ENCODE assay signal across 8 cellular contexts in genomic region chr6:43774776-43775583, GRCh38. TPM values are rescaled to one million over a fixed set of nuclear protein-coding genes. Genes with fewer than 3 reads are reported as not detected.
DNase-seq lines count a peak whose midpoint lies in the region; ATAC-seq and TF ChIP-seq lines count a peak whose summit lies in the region.

No MANE protein-coding gene starts in this region.

- peaks cover 29% of the 10 kb centered on the region for H3K4me1 Mint-ChIP-seq in endodermal cell

- peak; percentile 70 for TF ChIP-seq CTCF in GM10248 (IDR thresholded peaks at IDR 0.05; ENCODE audit: control extremely low read depth, extremely low read depth, low read depth, missing control alignments)
- TF ChIP-seq CTCF in endodermal cell (conservative IDR thresholded peaks at IDR 0.05) = peak; percentile 91
- peak; percentile 91 for TF ChIP-seq CTCF in mucosa of descending colon (IDR thresholded peaks at IDR 0.05)

- CTCF ChIA-PET in GM10248 (lab: Yijun Ruan, JAX) = interaction anchor here (0.7 to 7.1 kb wide), 41 partner anchors 8 to 314 kb away, joined by 3 to 121 read pairs (median 7); no protein-coding TSS in a partner anchor

- H3K4me3 ChIP-seq in endodermal cell (ENCODE audit: low read length) (peak overlapping the region; percentile 96), mucosa of descending colon (no peak overlapping the region)

- peaks cover 52% of the 10 kb centered on the region for H3K36me3 Mint-ChIP-seq in endodermal cell (ENCODE audit: low read depth)

- intact Hi-C loops in mucosa of descending colon (cut with DNase I, micrococcal nuclease) = loop anchor here in 1 of 2 donors (10.0 kb wide), 1 partner anchor 50 kb away; no protein-coding TSS in a partner anchor

- H3K27me3 Mint-ChIP-seq in endodermal cell (ENCODE audit: insufficient read depth) = no peaks in the 10 kb centered on the region

- WGBS in endodermal cell (ENCODE audit: insufficient coverage in 1 of 2, insufficient read length in 1 of 2), 2 experiments = 43 to 55% methylated on average over 8 to 17 of the region's 17 CpGs

- H3K9ac ChIP-seq in endodermal cell (ENCODE audit: extremely low read depth, low read length, poor library complexity, severe bottlenecking) = peak overlapping the region; percentile 21

- H3K36me3 ChIP-seq in endodermal cell (ENCODE audit: control insufficient read depth, insufficient read depth, low read length) (peaks cover 71% of the 10 kb centered on the region), mucosa of descending colon (ENCODE audit: low read depth) (peaks cover 4% of the 10 kb centered on the region)

- H3K9me3 Mint-ChIP-seq in endodermal cell = no peaks in the 10 kb centered on the region

- H3K9me3 ChIP-seq in endodermal cell (ENCODE audit: control insufficient read depth, low read length) = no peaks in the 10 kb centered on the region
- no peaks in the 10 kb centered on the region for H3K9me3 ChIP-seq in mucosa of descending colon

- POLR2A ChIA-PET in GM10248 (lab: Yijun Ruan, JAX) = interaction anchor here (0.6 kb wide), 1 partner anchor 487 kb away, joined by 3 read pairs; no protein-coding TSS in a partner anchor

- peak; percentile 96 for DNase-seq in 8988T
- peak; percentile 88 for DNase-seq in GM10248 (ENCODE audit: extremely low spot score)
- DNase-seq in NCI-H526 (lab: John Stamatoyannopoulos, UW) = peak; percentile 45 to 81
- peak; percentile 24 to 25 for DNase-seq in activated CD8-positive, alpha-beta memory T cell treated with anti-CD3 and anti-CD28 coated beads for 4 hours (ENCODE audit: low read depth in 2 of 2)
- DNase-seq in endodermal cell = peak; percentile 92
- peak; percentile 83 to 84 (median 84) for DNase-seq in mucosa of descending colon
- peak; percentile 53 for DNase-seq in stimulated activated naive CD4-positive, alpha-beta T cell treated with Interleukin-2 at 50 U/mL for 16 hours (lab: John Stamatoyannopoulos, UW)

- ATAC-seq in mucosa of descending colon (peak; percentile 37), HG03039 (IDR thresholded peaks at IDR 0.05; ENCODE audit: unreplicated experiment) (no peak)

- peak overlapping the region; percentile 52 for H3K27ac ChIP-seq in endodermal cell (ENCODE audit: low read depth, low read length)

- peak overlapping the region; percentile 37 for H3K27ac Mint-ChIP-seq in endodermal cell

- no peaks in the 10 kb centered on the region for H3K27me3 ChIP-seq in endodermal cell (ENCODE audit: control insufficient read depth, insufficient read depth, low read length, poor library complexity, severe bottlenecking)

- peaks cover 10% of the 10 kb centered on the region for H3K4me1 ChIP-seq in endodermal cell (ENCODE audit: control insufficient read depth, insufficient read depth, low read length)
- peaks cover 32% of the 10 kb centered on the region for H3K4me1 ChIP-seq in mucosa of descending colon (ENCODE audit: low read depth)

- H3K4me3 Mint-ChIP-seq in endodermal cell = peak overlapping the region; percentile 97

RNA-seq across cellular contexts. Expression of gene VEGFA, which starts 5.0 kb away (rescaled TPM):
- total RNA-seq in endodermal cell (100 to 1,000 TPM; 163 to 254 TPM), mucosa of descending colon (100 to 1,000 TPM in 1 of 3 donors, 10 to 100 TPM in 2; 89.4 to 165 (median 94.7) TPM)
- 129 TPM for polyA plus RNA-seq in endodermal cell (2013, experiment 1 of 2)
- 99.2 TPM for polyA plus RNA-seq in endodermal cell (2013, experiment 2 of 2)

Comparison
In these comparisons a context has a peak if more than half of its experiments do, and no peak if none do; other contexts are left out.
1. DNase-seq: peak in every context shown above with its lines; median percentile 96 in 8988T; 92 in endodermal cell; 88 in GM10248; 84 in mucosa of descending colon; 63 in NCI-H526; 53 in stimulated activated naive CD4-positive, alpha-beta T cell treated with Interleukin-2 at 50 U/mL for 16 hours; 24 in activated CD8-positive, alpha-beta memory T cell treated with anti-CD3 and anti-CD28 coated beads for 4 hours.